Comparison of ENCODE assay signal across 1 cellular context in genomic region chr11:33843018-33843417, GRCh38.
TF ChIP-seq lines count a peak whose summit lies in the region.

No MANE protein-coding gene starts in this region.

TF ChIP-seq in H1, 55 proteins besides CTCF, POLR2A, EP300 and RAD21 (continued from another document):
- TF ChIP-seq CHD7 (IDR thresholded peaks at IDR 0.05; ENCODE audit: insufficient replicate concordance, low read length) (no peak), RBBP5 (IDR thresholded peaks at IDR 0.05; ENCODE audit: borderline replicate concordance, low read depth, low read length) (no peak), ZNF274 (IDR thresholded peaks at IDR 0.05; ENCODE audit: borderline replicate concordance, extremely low read depth, low read length) (no peak)
